ENCODE assay signal across 1 cellular context in the genomic region with DNA sequence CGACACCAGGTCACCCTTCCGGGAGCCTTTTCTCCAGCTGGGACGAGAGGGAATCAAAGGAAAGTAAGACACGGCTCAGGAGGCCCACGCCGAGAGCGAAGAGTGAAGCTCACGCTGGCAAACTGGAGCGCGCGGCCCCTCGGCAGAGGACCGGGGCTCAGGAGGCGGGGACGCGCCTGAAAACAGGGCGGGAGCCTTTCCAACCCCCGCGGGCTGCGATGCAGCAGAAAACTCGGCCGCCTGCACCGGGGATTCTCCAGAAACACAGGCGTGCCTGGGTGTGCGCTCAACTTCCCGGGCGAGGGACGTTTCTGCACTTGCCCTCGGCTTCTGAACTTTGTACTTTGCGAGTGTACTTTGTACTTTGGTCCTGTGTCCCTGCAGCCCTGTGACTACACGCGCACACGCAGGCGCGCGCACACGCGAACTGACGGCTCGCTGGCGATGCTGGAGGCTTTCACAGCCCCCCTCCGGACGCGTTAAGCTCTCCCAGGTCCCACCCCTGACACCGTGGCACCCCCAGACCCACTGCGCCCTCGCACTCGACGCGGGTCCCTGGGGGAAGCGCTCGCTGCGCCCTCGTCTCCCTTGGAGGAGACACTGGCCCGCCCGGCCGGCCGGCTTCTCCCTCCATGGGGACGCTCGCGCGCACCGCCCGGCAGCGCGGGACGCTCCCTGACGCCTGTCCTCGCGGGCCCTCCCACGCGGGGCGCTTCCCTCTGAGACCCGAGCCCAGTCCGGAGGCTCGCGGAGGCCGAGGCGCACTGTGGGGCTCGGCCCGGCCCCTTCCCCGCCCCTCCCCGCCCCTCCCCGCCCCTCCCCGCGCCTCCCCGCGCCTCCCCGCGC.
TF ChIP-seq lines count a peak whose summit lies in the region.

No MANE protein-coding gene starts in this region.

TF ChIP-seq in IMR-90, 13 proteins besides CTCF, POLR2A, EP300 and RAD21 (continued from another document):
- TF ChIP-seq, protein P1, sequence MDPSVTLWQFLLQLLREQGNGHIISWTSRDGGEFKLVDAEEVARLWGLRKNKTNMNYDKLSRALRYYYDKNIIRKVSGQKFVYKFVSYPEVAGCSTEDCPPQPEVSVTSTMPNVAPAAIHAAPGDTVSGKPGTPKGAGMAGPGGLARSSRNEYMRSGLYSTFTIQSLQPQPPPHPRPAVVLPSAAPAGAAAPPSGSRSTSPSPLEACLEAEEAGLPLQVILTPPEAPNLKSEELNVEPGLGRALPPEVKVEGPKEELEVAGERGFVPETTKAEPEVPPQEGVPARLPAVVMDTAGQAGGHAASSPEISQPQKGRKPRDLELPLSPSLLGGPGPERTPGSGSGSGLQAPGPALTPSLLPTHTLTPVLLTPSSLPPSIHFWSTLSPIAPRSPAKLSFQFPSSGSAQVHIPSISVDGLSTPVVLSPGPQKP (IDR thresholded peaks at IDR 0.05; ENCODE audit: borderline replicate concordance, low read depth, low read length) = no peak
- TF ChIP-seq FOS (IDR thresholded peaks at IDR 0.05; ENCODE audit: low read depth, low read length) (no peak), BHLHE40 (IDR thresholded peaks at IDR 0.05; ENCODE audit: low read depth, low read length) (no peak)
